ENCODE assay signal across 7 cellular contexts in genomic region chr15:67436351-67437250, GRCh38.
DNase-seq lines count a peak whose midpoint lies in the region; ATAC-seq and TF ChIP-seq lines count a peak whose summit lies in the region.
"Not testable (repeated sequence)": the region's sequence is repeated elsewhere in the genome, so short reads cannot be mapped to it uniquely, and the experiment has no call there.

No MANE protein-coding gene starts in this region.

- H3K27me3 Mint-ChIP-seq in GM23338 (ENCODE audit: insufficient read depth, low read depth, poor library complexity); WTC11 (ENCODE audit: low read depth): not testable (repeated sequence)

- H3K4me1 Mint-ChIP-seq in GM23338 (peaks cover 22% of the 10 kb centered on the region), WTC11 (peaks cover 17% of the 10 kb centered on the region)

- ATAC-seq in GM23338; WTC11; Right ventricle myocardium superior (ENCODE audit: poor library complexity): not testable (repeated sequence)
- peak; percentile 43 for ATAC-seq in mucosa of descending colon

- not testable (repeated sequence) for H4K20me1 ChIP-seq in GM23338 (replicated peaks; ENCODE audit: insufficient read depth)

- not testable (repeated sequence) for H3K27me3 ChIP-seq in GM23338 (ENCODE audit: insufficient read depth); transverse colon

- peak overlapping the region; percentile 86 for H2AFZ ChIP-seq in GM23338

- intact Hi-C loops in Right ventricle myocardium superior (cut with DNase I), result not testable (repeated sequence)
- intact Hi-C loops in mucosa of descending colon (cut with DNase I, micrococcal nuclease), result loop anchor here in 1 of 2 donors (10.0 kb wide), 1 partner anchor 492 kb away; no protein-coding TSS in a partner anchor
- intact Hi-C loops in transverse colon (cut with DNase I; ENCODE audit: low total_unique reads), result loop anchor here (5.0 kb wide), 1 partner anchor 489 kb away; no protein-coding TSS in a partner anchor

- H3F3A ChIP-seq in GM23338 (replicated peaks; ENCODE audit: low read depth), result not testable (repeated sequence)

- H3K27ac ChIP-seq in GM23338 (ENCODE audit: low read depth); transverse colon: not testable (repeated sequence)

- peaks cover 15% of the 10 kb centered on the region for H3K4me1 ChIP-seq in GM23338 (ENCODE audit: insufficient read depth)
- not testable (repeated sequence) for H3K4me1 ChIP-seq in mucosa of descending colon (ENCODE audit: low read depth); transverse colon

- in situ Hi-C loops in transverse colon (cut with MboI; ENCODE audit: low pct_ligation_motif_present in 1 of 4, low pct_unique_long_range_greater_than_20kb in 1 of 4, low sequenced_read_pairs in 3 of 4), result loop anchor here (10.0 to 25.0 kb wide), 3 partner anchors 474 to 499 kb away; no protein-coding TSS in a partner anchor

- not testable (repeated sequence) for H3K36me3 ChIP-seq in GM23338 (ENCODE audit: insufficient read depth); mucosa of descending colon (ENCODE audit: low read depth); transverse colon

- not testable (repeated sequence) for TF ChIP-seq POLR2A in transverse colon (IDR thresholded peaks at IDR 0.05)

- H3K9me3 Mint-ChIP-seq in GM23338, result not testable (repeated sequence)
- H3K9me3 Mint-ChIP-seq in WTC11, result peaks cover 17% of the 10 kb centered on the region

- H3K79me2 ChIP-seq in GM23338 (replicated peaks; ENCODE audit: insufficient read depth), result not testable (repeated sequence)

- not testable (repeated sequence) for H3K4me2 ChIP-seq in GM23338

- POLR2A ChIA-PET in WTC11 (lab: Charles Lee), result not testable (repeated sequence)

- H3K9me2 ChIP-seq in GM23338 (ENCODE audit: insufficient read depth), result not testable (repeated sequence)

- WGBS in transverse colon (ENCODE audit: low coverage in 1 of 2), 2 donors, result 89 to 100% methylated on average over 3 to 13 of the region's 13 CpGs

- H3K9me3 ChIP-seq in mucosa of descending colon, transverse colon: not testable (repeated sequence)

- H3K36me3 Mint-ChIP-seq in GM23338 (ENCODE audit: low read depth); WTC11: not testable (repeated sequence)

- TF ChIP-seq CTCF in GM23338 (conservative IDR thresholded peaks at IDR 0.05; ENCODE audit: low read depth in 2 of 2); WTC11 (IDR thresholded peaks at IDR 0.05); mucosa of descending colon (IDR thresholded peaks at IDR 0.05); transverse colon (IDR thresholded peaks at IDR 0.05): not testable (repeated sequence)

- H3K4me3 ChIP-seq in GM23338, mucosa of descending colon, transverse colon: not testable (repeated sequence)

- not testable (repeated sequence) for TF ChIP-seq EP300 in transverse colon (IDR thresholded peaks at IDR 0.05; ENCODE audit: low read depth)

- peak overlapping the region; percentile 50; the same call in 1 of the 2 replicates for H3K27ac Mint-ChIP-seq in GM23338
- H3K27ac Mint-ChIP-seq in WTC11, result not testable (repeated sequence)

- CTCF ChIA-PET in WTC11 (lab: Charles Lee), result interaction anchor here (1.3 to 2.0 kb wide), 5 partner anchors 10 to 490 kb away, joined by 3 to 7 read pairs (median 4); no protein-coding TSS in a partner anchor

- not testable (repeated sequence) for H3K4me3 Mint-ChIP-seq in GM23338, WTC11

- DNase-seq in GM23338 (ENCODE audit: low spot score); WTC11 (ENCODE audit: low spot score): not testable (repeated sequence)
- DNase-seq in NCI-H1417 (lab: John Stamatoyannopoulos, UW) (peak in 2 of 3 experiments; percentile 19 to 39), NCI-H345 (lab: John Stamatoyannopoulos, UW) (peak; percentile 20), Right ventricle myocardium superior (peak; percentile 47), mucosa of descending colon (peak; percentile 42 to 50 (median 48)), transverse colon (peak; percentile 15)

TF ChIP-seq in WTC11, 78 proteins besides CTCF, POLR2A, EP300 and RAD21:
- TF ChIP-seq NFE2L1 (CRISPR knock-in tag; IDR thresholded peaks at IDR 0.05), result peak; percentile 69; the same call in 1 of the 2 replicates
